Comparison of ENCODE assay signal across 4 cellular contexts in genomic region chr6:166341915-166342292, GRCh38.
TF ChIP-seq lines count a peak whose summit lies in the region.

No MANE protein-coding gene starts in this region.

TF ChIP-seq in GM23338, 12 proteins besides CTCF, POLR2A, EP300 and RAD21 (continues in another document):
- no peak for TF ChIP-seq CREB1 (CRISPR knock-in tag; IDR thresholded peaks at IDR 0.05; ENCODE audit: low read depth)
- TF ChIP-seq ZNF331 (CRISPR knock-in tag; IDR thresholded peaks at IDR 0.05; ENCODE audit: low read depth), result no peak
- no peak for TF ChIP-seq ZNF114 (CRISPR knock-in tag; IDR thresholded peaks at IDR 0.05)
- TF ChIP-seq EZH2phosphoT487 (IDR thresholded peaks at IDR 0.05; ENCODE audit: unreplicated experiment), result no peak
- no peak for TF ChIP-seq STAT1 (IDR thresholded peaks at IDR 0.05; ENCODE audit: unreplicated experiment)
- no peak for TF ChIP-seq ETS1 (IDR thresholded peaks at IDR 0.05)
- no peak for TF ChIP-seq EZH2 (IDR thresholded peaks at IDR 0.05; ENCODE audit: low read depth, unreplicated experiment)

TF ChIP-seq in SK-N-SH, 30 proteins besides CTCF, POLR2A, EP300 and RAD21:
- TF ChIP-seq FOSL2 (IDR thresholded peaks at IDR 0.05; ENCODE audit: borderline replicate concordance, low read depth) (no peak), REST (IDR thresholded peaks at IDR 0.05; ENCODE audit: low read depth, low read length) (no peak), SIN3A (IDR thresholded peaks at IDR 0.05; ENCODE audit: borderline replicate concordance, low read depth, low read length) (no peak), RFX5 (IDR thresholded peaks at IDR 0.05; ENCODE audit: low read length) (no peak), EZH2phosphoT487 (IDR thresholded peaks at IDR 0.05; ENCODE audit: borderline replicate concordance, low read depth) (no peak), SMC3 (IDR thresholded peaks at IDR 0.05; ENCODE audit: low read depth, low read length) (no peak), USF2 (IDR thresholded peaks at IDR 0.05; ENCODE audit: borderline replicate concordance, low read depth, low read length) (no peak)

TF ChIP-seq in endothelial cell of umbilical vein, 7 proteins besides CTCF, POLR2A, EP300 and RAD21:
- no peak for TF ChIP-seq MAX (IDR thresholded peaks at IDR 0.05; ENCODE audit: insufficient read depth, insufficient read length)
- no peak for TF ChIP-seq JUN (IDR thresholded peaks at IDR 0.05; ENCODE audit: borderline replicate concordance, insufficient read depth, insufficient read length, low read depth)
- no peak for TF ChIP-seq POLR2AphosphoS5 (IDR thresholded peaks at IDR 0.05; ENCODE audit: insufficient read depth, low read depth, low read length)
- no peak for TF ChIP-seq FOS (IDR thresholded peaks at IDR 0.05; ENCODE audit: borderline replicate concordance, insufficient read depth, low read length)
- no peak for TF ChIP-seq MYC (IDR thresholded peaks at IDR 0.05; ENCODE audit: low read depth, low read length)
- TF ChIP-seq EZH2 (IDR thresholded peaks at IDR 0.05; ENCODE audit: borderline replicate concordance, low read depth, low read length, severe bottlenecking), result no peak
- TF ChIP-seq GATA2 (IDR thresholded peaks at IDR 0.05; ENCODE audit: insufficient read depth, insufficient read length, low read depth, low read length), result no peak

TF ChIP-seq in neural cell, 6 proteins besides CTCF, POLR2A, EP300 and RAD21:
- TF ChIP-seq SMC3 (conservative IDR thresholded peaks at IDR 0.05; ENCODE audit: poor library complexity) (peak; percentile 12), MXI1 (conservative IDR thresholded peaks at IDR 0.05; ENCODE audit: poor library complexity, severe bottlenecking) (no peak), TAF1 (IDR thresholded peaks at IDR 0.05; ENCODE audit: low read depth) (no peak)
